8 cellular contexts compared by ENCODE assay signal in genomic region chr14:55028066-55028465, GRCh38. TPM values are rescaled to one million over a fixed set of nuclear protein-coding genes. Genes with fewer than 3 reads are reported as not detected.
DNase-seq lines count a peak whose midpoint lies in the region; ATAC-seq and TF ChIP-seq lines count a peak whose summit lies in the region.

No MANE protein-coding gene starts in this region.

- peaks cover 53% of the 10 kb centered on the region for H3K4me1 Mint-ChIP-seq in activated CD4-positive, alpha-beta T cell treated with anti-CD3 and anti-CD28 coated beads, Interleukin-2, amount 10 ng/mL, durations not matched to agents 7 days and 5 days
- peaks cover 44% of the 10 kb centered on the region for H3K4me1 Mint-ChIP-seq in activated CD4-positive, alpha-beta memory T cell treated with anti-CD3 and anti-CD28 coated beads for 36 hours (ENCODE audit: low read depth)

- TF ChIP-seq CTCF in thoracic aorta (IDR thresholded peaks at IDR 0.05): no peak

- H3K27me3 Mint-ChIP-seq in activated CD4-positive, alpha-beta T cell treated with anti-CD3 and anti-CD28 coated beads, Interleukin-2, amount 10 ng/mL, durations not matched to agents 7 days and 5 days: no peaks in the 10 kb centered on the region
- no peaks in the 10 kb centered on the region for H3K27me3 Mint-ChIP-seq in activated CD4-positive, alpha-beta memory T cell treated with anti-CD3 and anti-CD28 coated beads for 36 hours

- DNase-seq in activated CD4-positive, alpha-beta T cell treated with anti-CD3 and anti-CD28 coated beads, Interleukin-2, amount 10 ng/mL, durations not matched to agents 7 days and 5 days: no peak
- DNase-seq in activated CD4-positive, alpha-beta T cell treated with anti-CD3 and anti-CD28 coated beads for 48 hours: no peak
- DNase-seq in activated CD4-positive, alpha-beta memory T cell treated with anti-CD3 and anti-CD28 coated beads for 36 hours: no peak
- DNase-seq in iris pigment epithelial cell (ENCODE audit: low read depth): peak; percentile 8
- no peak for DNase-seq in thoracic aorta (ENCODE audit: low spot score)
- DNase-seq in central memory CD4-positive, alpha-beta T cell: no peak

- no peak overlapping the region for H3K27ac ChIP-seq in thoracic aorta

- peak overlapping the region; percentile 91 for H3K4me3 Mint-ChIP-seq in activated CD4-positive, alpha-beta T cell treated with anti-CD3 and anti-CD28 coated beads, Interleukin-2, amount 10 ng/mL, durations not matched to agents 7 days and 5 days
- peak overlapping the region; percentile 93 for H3K4me3 Mint-ChIP-seq in activated CD4-positive, alpha-beta memory T cell treated with anti-CD3 and anti-CD28 coated beads for 36 hours

- H3K4me3 ChIP-seq in thoracic aorta: peak overlapping the region; percentile 91

- no peaks in the 10 kb centered on the region for H3K36me3 ChIP-seq in thoracic aorta

- peaks cover 12% of the 10 kb centered on the region for H3K36me3 Mint-ChIP-seq in activated CD4-positive, alpha-beta T cell treated with anti-CD3 and anti-CD28 coated beads, Interleukin-2, amount 10 ng/mL, durations not matched to agents 7 days and 5 days (ENCODE audit: low read depth)
- H3K36me3 Mint-ChIP-seq in activated CD4-positive, alpha-beta memory T cell treated with anti-CD3 and anti-CD28 coated beads for 36 hours: peaks cover 21% of the 10 kb centered on the region

- intact Hi-C loops in activated CD4-positive, alpha-beta memory T cell treated with anti-CD3 and anti-CD28 coated beads for 36 hours (cut with micrococcal nuclease): no loop called here

- H3K4me1 ChIP-seq in thoracic aorta (ENCODE audit: control insufficient read depth in 1 of 2, low read depth in 2 of 2): peaks cover 27 to 28% of the 10 kb centered on the region in 2 donors

- H3K27ac Mint-ChIP-seq in activated CD4-positive, alpha-beta T cell treated with anti-CD3 and anti-CD28 coated beads, Interleukin-2, amount 10 ng/mL, durations not matched to agents 7 days and 5 days: peak overlapping the region; percentile 95
- H3K27ac Mint-ChIP-seq in activated CD4-positive, alpha-beta memory T cell treated with anti-CD3 and anti-CD28 coated beads for 36 hours: peak overlapping the region; percentile 89

- POLR2A ChIA-PET in activated CD4-positive, alpha-beta T cell treated with anti-CD3 and anti-CD28 coated beads, Interleukin-2, amount 10 ng/mL, durations not matched to agents 7 days and 5 days (lab: Charles Lee): no interaction called here
- POLR2A ChIA-PET in activated CD4-positive, alpha-beta memory T cell treated with anti-CD3 and anti-CD28 coated beads for 36 hours (lab: Charles Lee): interaction anchor here (0.7 to 3.8 kb wide), 2 partner anchors 23 to 126 kb away, joined by 7 to 48 read pairs; partner anchors contain the start of gene MAPK1IP1L

- ATAC-seq in thoracic aorta (ENCODE audit: insufficient number of reproducible peaks, low FRiP score, low read depth): no peak
- no peak for ATAC-seq in HG02973 (IDR thresholded peaks at IDR 0.05; ENCODE audit: unreplicated experiment)
- ATAC-seq in GM21381 (IDR thresholded peaks at IDR 0.05; ENCODE audit: unreplicated experiment): no peak

- no peaks in the 10 kb centered on the region for H3K9me3 Mint-ChIP-seq in activated CD4-positive, alpha-beta T cell treated with anti-CD3 and anti-CD28 coated beads, Interleukin-2, amount 10 ng/mL, durations not matched to agents 7 days and 5 days
- H3K9me3 Mint-ChIP-seq in activated CD4-positive, alpha-beta memory T cell treated with anti-CD3 and anti-CD28 coated beads for 36 hours: no peaks in the 10 kb centered on the region

- CTCF ChIA-PET in activated CD4-positive, alpha-beta T cell treated with anti-CD3 and anti-CD28 coated beads, Interleukin-2, amount 10 ng/mL, durations not matched to agents 7 days and 5 days (lab: Charles Lee): interaction anchor here (0.6 to 3.5 kb wide), 4 partner anchors 9 to 488 kb away, joined by 3 to 29 read pairs (median 3); partner anchors contain the start of gene MAPK1IP1L
- CTCF ChIA-PET in activated CD4-positive, alpha-beta memory T cell treated with anti-CD3 and anti-CD28 coated beads for 36 hours (lab: Charles Lee): interaction anchor here (3.9 kb wide), 1 partner anchor 24 kb away, joined by 44 read pairs; the partner anchor contains the start of gene MAPK1IP1L

- no peaks in the 10 kb centered on the region for H3K27me3 ChIP-seq in thoracic aorta (replicated peaks; ENCODE audit: insufficient read depth)

- H3K9me3 ChIP-seq in thoracic aorta: no peaks in the 10 kb centered on the region

RNA-seq across cellular contexts. Expression of gene SOCS4, which starts 1.0 kb away (rescaled TPM):
- total RNA-seq in activated CD4-positive, alpha-beta T cell treated with anti-CD3 and anti-CD28 coated beads, Interleukin-2, amount 10 ng/mL, durations not matched to agents 7 days and 5 days: 10 to 100 TPM; 29.9 to 30.3 TPM
- total RNA-seq in activated CD4-positive, alpha-beta memory T cell treated with anti-CD3 and anti-CD28 coated beads for 36 hours: 10 to 100 TPM; 24.4 to 25.3 TPM
- 10 to 100 TPM; 18.3 to 31.0 TPM for total RNA-seq in thoracic aorta

RNA-seq across cellular contexts. Expression of gene WDHD1, which starts 1.2 kb away (rescaled TPM):
- 10 to 100 TPM; 37.5 to 44.1 TPM for total RNA-seq in activated CD4-positive, alpha-beta T cell treated with anti-CD3 and anti-CD28 coated beads, Interleukin-2, amount 10 ng/mL, durations not matched to agents 7 days and 5 days
- 10 to 100 TPM; 62.4 to 63.2 TPM for total RNA-seq in activated CD4-positive, alpha-beta memory T cell treated with anti-CD3 and anti-CD28 coated beads for 36 hours
- total RNA-seq in thoracic aorta: 1 to 10 TPM in 1 of 2 donors, under 1 TPM in 1; 0.14 to 1.8 TPM

RNA-seq across cellular contexts. Expression of gene MAPK1IP1L, which starts 23.4 kb away (rescaled TPM):
- total RNA-seq in activated CD4-positive, alpha-beta T cell treated with anti-CD3 and anti-CD28 coated beads, Interleukin-2, amount 10 ng/mL, durations not matched to agents 7 days and 5 days: 100 to 1,000 TPM in 1 of 2 experiments, 10 to 100 TPM in 1; 94.3 to 118 TPM
- total RNA-seq in activated CD4-positive, alpha-beta memory T cell treated with anti-CD3 and anti-CD28 coated beads for 36 hours: 10 to 100 TPM; 85.5 to 89.1 TPM
- total RNA-seq in thoracic aorta: 100 to 1,000 TPM in 1 of 2 donors, 10 to 100 TPM in 1; 57.0 to 113 TPM

Comparison
In these comparisons a context has a peak if more than half of its experiments do, and no peak if none do; other contexts are left out.
1. RNA of gene WDHD1, which starts 1.2 kb away (total RNA-seq): 62.4 to 63.2 TPM in activated CD4-positive, alpha-beta memory T cell treated with anti-CD3 and anti-CD28 coated beads for 36 hours and 37.5 to 44.1 TPM in activated CD4-positive, alpha-beta T cell treated with anti-CD3 and anti-CD28 coated beads, Interleukin-2, amount 10 ng/mL, durations not matched to agents 7 days and 5 days; 0.14 to 1.8 TPM in thoracic aorta; every median in the first group is over 10 times any median in the second.